1 cellular context compared by ENCODE assay signal in the genomic region with DNA sequence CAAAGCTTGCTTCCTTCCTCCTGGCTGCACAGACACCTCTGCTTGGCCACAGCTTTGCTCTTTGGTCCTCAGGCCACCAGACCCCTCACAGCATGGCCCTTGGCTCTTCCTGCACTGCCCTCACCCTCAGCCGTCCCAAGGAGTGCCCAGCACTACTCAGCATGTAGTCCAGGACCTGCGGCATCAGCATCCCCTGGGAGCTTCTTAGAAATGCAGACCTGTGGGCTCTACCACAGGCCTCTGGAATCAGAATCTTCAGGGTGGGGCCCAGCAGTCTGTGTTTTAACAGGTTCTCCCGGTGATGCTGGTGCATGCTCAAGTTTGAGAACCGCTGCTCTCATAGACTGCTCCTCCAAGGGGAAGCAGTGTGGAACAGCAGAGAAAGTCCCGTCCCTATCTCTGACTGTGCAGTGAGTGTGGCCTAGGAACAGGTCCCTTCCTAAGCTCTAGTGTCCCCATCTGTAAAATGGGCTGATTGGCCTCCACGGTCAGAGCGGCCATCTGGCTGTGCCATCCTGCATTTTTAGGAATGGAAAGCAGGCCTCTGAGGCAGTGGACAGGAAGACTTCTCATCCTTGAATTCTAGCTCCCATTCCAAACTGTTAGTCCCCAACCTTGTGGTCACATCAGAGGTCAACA.
TF ChIP-seq lines count a peak whose summit lies in the region.

No MANE protein-coding gene starts in this region.

TF ChIP-seq in GM12878, 131 proteins besides CTCF, POLR2A, EP300 and RAD21:
- no peak for TF ChIP-seq CREB1 (IDR thresholded peaks at IDR 0.05; ENCODE audit: low read depth)
- TF ChIP-seq WRNIP1 (IDR thresholded peaks at IDR 0.05; ENCODE audit: borderline replicate concordance, low read depth, low read length) = no peak
- no peak for TF ChIP-seq TARDBP (IDR thresholded peaks at IDR 0.05; ENCODE audit: borderline replicate concordance)
- TF ChIP-seq CBX5 (IDR thresholded peaks at IDR 0.05; ENCODE audit: low read depth) = no peak
- TF ChIP-seq SREBF1 (IDR thresholded peaks at IDR 0.05; ENCODE audit: low read length) = no peak
- TF ChIP-seq MTA2 (IDR thresholded peaks at IDR 0.05; ENCODE audit: low read depth) = no peak
- TF ChIP-seq NBN (IDR thresholded peaks at IDR 0.05) = no peak
- TF ChIP-seq, protein P1, sequence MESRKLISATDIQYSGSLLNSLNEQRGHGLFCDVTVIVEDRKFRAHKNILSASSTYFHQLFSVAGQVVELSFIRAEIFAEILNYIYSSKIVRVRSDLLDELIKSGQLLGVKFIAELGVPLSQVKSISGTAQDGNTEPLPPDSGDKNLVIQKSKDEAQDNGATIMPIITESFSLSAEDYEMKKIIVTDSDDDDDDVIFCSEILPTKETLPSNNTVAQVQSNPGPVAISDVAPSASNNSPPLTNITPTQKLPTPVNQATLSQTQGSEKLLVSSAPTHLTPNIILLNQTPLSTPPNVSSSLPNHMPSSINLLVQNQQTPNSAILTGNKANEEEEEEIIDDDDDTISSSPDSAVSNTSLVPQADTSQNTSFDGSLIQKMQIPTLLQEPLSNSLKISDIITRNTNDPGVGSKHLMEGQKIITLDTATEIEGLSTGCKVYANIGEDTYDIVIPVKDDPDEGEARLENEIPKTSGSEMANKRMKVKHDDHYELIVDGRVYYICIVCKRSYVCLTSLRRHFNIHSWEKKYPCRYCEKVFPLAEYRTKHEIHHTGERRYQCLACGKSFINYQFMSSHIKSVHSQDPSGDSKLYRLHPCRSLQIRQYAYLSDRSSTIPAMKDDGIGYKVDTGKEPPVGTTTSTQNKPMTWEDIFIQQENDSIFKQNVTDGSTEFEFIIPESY (IDR thresholded peaks at IDR 0.05) = no peak
- TF ChIP-seq MEF2A (IDR thresholded peaks at IDR 0.05; ENCODE audit: insufficient read depth, low read depth, low read length) = no peak
- no peak for TF ChIP-seq MYC (IDR thresholded peaks at IDR 0.05; ENCODE audit: insufficient read depth, insufficient read length, insufficient replicate concordance, low read length, severe bottlenecking)
- TF ChIP-seq, protein P2, sequence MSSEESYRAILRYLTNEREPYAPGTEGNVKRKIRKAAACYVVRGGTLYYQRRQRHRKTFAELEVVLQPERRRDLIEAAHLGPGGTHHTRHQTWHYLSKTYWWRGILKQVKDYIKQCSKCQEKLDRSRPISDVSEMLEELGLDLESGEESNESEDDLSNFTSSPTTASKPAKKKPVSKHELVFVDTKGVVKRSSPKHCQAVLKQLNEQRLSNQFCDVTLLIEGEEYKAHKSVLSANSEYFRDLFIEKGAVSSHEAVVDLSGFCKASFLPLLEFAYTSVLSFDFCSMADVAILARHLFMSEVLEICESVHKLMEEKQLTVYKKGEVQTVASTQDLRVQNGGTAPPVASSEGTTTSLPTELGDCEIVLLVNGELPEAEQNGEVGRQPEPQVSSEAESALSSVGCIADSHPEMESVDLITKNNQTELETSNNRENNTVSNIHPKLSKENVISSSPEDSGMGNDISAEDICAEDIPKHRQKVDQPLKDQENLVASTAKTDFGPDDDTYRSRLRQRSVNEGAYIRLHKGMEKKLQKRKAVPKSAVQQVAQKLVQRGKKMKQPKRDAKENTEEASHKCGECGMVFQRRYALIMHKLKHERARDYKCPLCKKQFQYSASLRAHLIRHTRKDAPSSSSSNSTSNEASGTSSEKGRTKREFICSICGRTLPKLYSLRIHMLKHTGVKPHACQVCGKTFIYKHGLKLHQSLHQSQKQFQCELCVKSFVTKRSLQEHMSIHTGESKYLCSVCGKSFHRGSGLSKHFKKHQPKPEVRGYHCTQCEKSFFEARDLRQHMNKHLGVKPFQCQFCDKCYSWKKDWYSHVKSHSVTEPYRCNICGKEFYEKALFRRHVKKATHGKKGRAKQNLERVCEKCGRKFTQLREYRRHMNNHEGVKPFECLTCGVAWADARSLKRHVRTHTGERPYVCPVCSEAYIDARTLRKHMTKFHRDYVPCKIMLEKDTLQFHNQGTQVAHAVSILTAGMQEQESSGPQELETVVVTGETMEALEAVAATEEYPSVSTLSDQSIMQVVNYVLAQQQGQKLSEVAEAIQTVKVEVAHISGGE (CRISPR knock-in tag; IDR thresholded peaks at IDR 0.05) = no peak
- no peak for TF ChIP-seq HDAC6 (IDR thresholded peaks at IDR 0.05; ENCODE audit: unreplicated experiment)
- no peak for TF ChIP-seq TCF12 (IDR thresholded peaks at IDR 0.05; ENCODE audit: low read depth, low read length)
